ENCODE assay signal across 18 cellular contexts in the genomic region with DNA sequence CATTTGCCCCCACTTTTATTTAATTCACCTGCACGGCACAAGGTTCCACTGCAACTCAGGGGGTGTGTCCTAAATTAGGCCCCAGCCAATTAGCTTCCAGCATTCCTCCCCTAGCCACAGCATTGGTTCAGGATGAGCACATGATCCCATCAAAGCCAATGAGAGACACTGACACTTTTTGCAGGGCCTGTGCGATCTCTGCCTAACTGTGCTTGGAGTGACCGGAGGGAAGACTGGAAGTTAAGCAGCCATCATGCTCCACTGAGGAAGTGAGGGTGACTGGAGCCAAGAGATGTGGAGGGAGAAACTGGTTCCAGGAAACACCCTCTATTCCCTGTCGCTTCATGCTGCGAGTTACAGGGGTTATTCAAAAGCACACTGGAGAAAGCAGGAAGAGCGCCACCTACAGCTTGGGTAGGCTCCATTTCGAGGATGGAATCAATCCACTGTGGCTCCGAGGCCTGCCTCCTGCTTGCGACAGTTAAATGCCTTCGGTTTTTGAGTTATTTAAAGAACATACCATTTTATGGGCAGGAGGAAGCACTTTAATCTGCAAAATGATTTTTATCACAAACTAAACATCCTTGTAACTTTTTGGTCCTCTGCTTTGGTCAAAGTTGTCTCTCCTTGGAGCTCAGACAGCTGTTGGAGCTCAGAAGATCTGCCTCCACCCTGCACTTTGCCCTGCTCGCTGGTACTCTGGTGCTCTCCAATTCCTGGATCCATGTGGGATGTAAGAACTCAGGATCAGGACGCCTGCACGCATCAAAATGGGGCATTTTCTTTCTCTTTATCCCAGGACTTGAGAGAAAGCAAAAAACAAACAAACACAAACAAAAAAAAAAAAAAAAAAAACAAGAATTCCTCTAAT.
DNase-seq lines count a peak whose midpoint lies in the region; TF ChIP-seq lines count a peak whose summit lies in the region.
"Had no signal": no experiment of that assay in that cellular context is flagged by ENCODE, and none has a peak within 500 bp of the region (broad histone marks: within the 10 kb centered on the region; RNA-seq: fewer than 3 reads in every experiment).

No MANE protein-coding gene starts in this region.

- H3K4me1 ChIP-seq in neural progenitor cell: peaks cover 44% of the 10 kb centered on the region
- H3K4me1 ChIP-seq: BE2C had no signal

- H3K79me2 ChIP-seq in neural progenitor cell (ENCODE audit: low read depth): no peaks in the 10 kb centered on the region

- DNase-seq in GM12864 (ENCODE audit: low read depth) (no peak), M059J (ENCODE audit: low read depth) (peak; percentile 18), chondrocyte (ENCODE audit: low spot score) (no peak), neural progenitor cell (ENCODE audit: low spot score) (no peak), posterior vena cava (ENCODE audit: low spot score) (no peak), medulla oblongata (ENCODE audit: extremely low spot score) (no peak), OCI-M1 (lab: John Stamatoyannopoulos, UW) (no peak)
- DNase-seq: activated CD4-positive, CD25-positive, alpha-beta regulatory T cell treated with anti-CD3 and anti-CD28 coated beads, Interleukin-2, amount 50 U/mL, for 72 hours; activated naive CD4-positive, alpha-beta T cell treated with anti-CD3 and anti-CD28 coated beads, Interleukin-2, amount 50 U/mL, for 16 hours; BE2C; DMS79 treated with DMSO at 0.1 percent for 48 hours; midbrain; MM.1S; NCI-H2029; NCI-H774; small intestine; stimulated activated naive CD4-positive, alpha-beta T cell; T-helper 17 cell had no signal

- no peaks in the 10 kb centered on the region for H3K27me3 ChIP-seq in neural progenitor cell
- H3K27me3 ChIP-seq: BE2C had no signal

- no peaks in the 10 kb centered on the region for H3K36me3 ChIP-seq in neural progenitor cell
- H3K36me3 ChIP-seq: BE2C had no signal

- intact Hi-C loops in posterior vena cava (cut with DNase I): no loop called here

- no peak overlapping the region for H3K27ac Mint-ChIP-seq in chondrocyte (ENCODE audit: unreplicated experiment)
- H3K27ac Mint-ChIP-seq in neural progenitor cell: no peak overlapping the region
- H3K27ac Mint-ChIP-seq: T-helper 17 cell had no signal

- no peaks in the 10 kb centered on the region for H4K20me1 ChIP-seq in neural progenitor cell (ENCODE audit: low read depth)

- H3K9me3 Mint-ChIP-seq in chondrocyte (ENCODE audit: low read depth): no peaks in the 10 kb centered on the region
- peaks cover 3% of the 10 kb centered on the region for H3K9me3 Mint-ChIP-seq in neural progenitor cell

- H3K4me3 Mint-ChIP-seq in chondrocyte (ENCODE audit: unreplicated experiment): no peak overlapping the region
- no peak overlapping the region for H3K4me3 Mint-ChIP-seq in neural progenitor cell
- H3K4me3 Mint-ChIP-seq: T-helper 17 cell had no signal

- H3K4me3 ChIP-seq in GM12864 (ENCODE audit: low read depth, low read length): no peak overlapping the region
- no peak overlapping the region for H3K4me3 ChIP-seq in neural progenitor cell

- no peak overlapping the region for H3K9ac ChIP-seq in neural progenitor cell

- H3K36me3 Mint-ChIP-seq in chondrocyte (ENCODE audit: low read depth) (no peaks in the 10 kb centered on the region), neural progenitor cell (peaks cover 5% of the 10 kb centered on the region)

- no peak overlapping the region for H3K4me2 ChIP-seq in neural progenitor cell

- TF ChIP-seq CTCF in GM12864 (IDR thresholded peaks at IDR 0.05; ENCODE audit: low read depth, low read length, missing control alignments) (peak; percentile 39), chondrocyte (IDR thresholded peaks at IDR 0.05) (peak; percentile 27), neural progenitor cell (IDR thresholded peaks at IDR 0.05) (peak; percentile 30)

- H3K27me3 Mint-ChIP-seq in chondrocyte (ENCODE audit: low read depth): no peaks in the 10 kb centered on the region
- peaks cover 8% of the 10 kb centered on the region for H3K27me3 Mint-ChIP-seq in neural progenitor cell (ENCODE audit: insufficient read depth, low read depth)
- H3K27me3 Mint-ChIP-seq: T-helper 17 cell had no signal

- no peaks in the 10 kb centered on the region for H3K9me3 ChIP-seq in neural progenitor cell (ENCODE audit: low read depth)
- H3K9me3 ChIP-seq: BE2C had no signal

- no peak overlapping the region for H2AFZ ChIP-seq in neural progenitor cell (replicated peaks)

- no peaks in the 10 kb centered on the region for H3K4me1 Mint-ChIP-seq in chondrocyte (ENCODE audit: low read depth)
- H3K4me1 Mint-ChIP-seq in neural progenitor cell: peaks cover 16% of the 10 kb centered on the region
- H3K4me1 Mint-ChIP-seq: T-helper 17 cell had no signal

- H3F3A ChIP-seq in neural progenitor cell (ENCODE audit: low read depth): peaks cover 17% of the 10 kb centered on the region

- H3K27ac ChIP-seq in neural progenitor cell: no peak overlapping the region
